ENCODE assay signal across 18 cellular contexts in the genomic region with DNA sequence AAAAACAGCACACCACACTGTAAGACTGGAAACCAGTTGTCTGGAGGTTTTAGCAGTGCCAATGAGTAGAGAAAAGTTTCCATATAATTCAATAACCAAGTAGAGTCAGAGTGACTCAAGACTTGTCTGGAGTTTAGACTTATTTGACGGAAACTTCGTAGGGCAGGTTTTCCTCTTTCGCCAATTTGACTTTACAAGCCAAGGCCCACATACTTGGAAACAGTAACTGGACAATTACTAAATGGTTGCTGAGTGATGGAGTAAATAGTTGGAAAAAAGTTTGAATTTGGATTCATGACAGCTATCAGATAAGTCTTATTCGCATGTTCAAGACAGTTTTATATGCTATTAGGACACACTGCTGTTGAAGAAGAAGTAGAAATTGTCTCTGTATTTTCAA. TPM values are rescaled to one million over a fixed set of nuclear protein-coding genes. Genes with fewer than 3 reads are reported as not detected.
DNase-seq lines count a peak whose midpoint lies in the region; ATAC-seq and TF ChIP-seq lines count a peak whose summit lies in the region.
"Had no signal": no experiment of that assay in that cellular context is flagged by ENCODE, and none has a peak within 500 bp of the region (broad histone marks: within the 10 kb centered on the region; RNA-seq: fewer than 3 reads in every experiment).

No MANE protein-coding gene starts in this region.

- DNase-seq in AG10803 (ENCODE audit: low read depth) (peak; percentile 73), M059J (ENCODE audit: low read depth) (peak; percentile 68), fibroblast of mammary gland (ENCODE audit: low read depth) (peak; percentile 40), stromal cell of bone marrow (ENCODE audit: low read depth) (peak; percentile 68), natural killer cell (no peak), SW480 (ENCODE audit: low spot score) (no peak)
- DNase-seq: AML-193, H9, MM.1S, NCI-H1092, NCI-H1436 treated with DMSO at 0.1 percent for 48 hours, NCI-H2029, NCI-H526, PC-9 had no signal

- no peaks in the 10 kb centered on the region for H3K4me1 Mint-ChIP-seq in natural killer cell
- H3K4me1 Mint-ChIP-seq: H9 had no signal

- intact Hi-C loops in natural killer cell (cut with micrococcal nuclease), result no loop called here

- no peak overlapping the region for H3K27ac Mint-ChIP-seq in natural killer cell
- H3K27ac Mint-ChIP-seq: H9 had no signal

- TF ChIP-seq CTCF in AG10803 (conservative IDR thresholded peaks at IDR 0.05; ENCODE audit: low read length) (no peak), fibroblast of mammary gland (conservative IDR thresholded peaks at IDR 0.05; ENCODE audit: control insufficient read depth, insufficient read depth, low read depth, low read length) (no peak), natural killer cell (IDR thresholded peaks at IDR 0.05) (no peak)

- no peaks in the 10 kb centered on the region for H3K36me3 Mint-ChIP-seq in natural killer cell

- H3K4me3 Mint-ChIP-seq in natural killer cell, result no peak overlapping the region
- H3K4me3 Mint-ChIP-seq: H9 had no signal

- H3K9me3 Mint-ChIP-seq in natural killer cell, result no peaks in the 10 kb centered on the region
- H3K9me3 Mint-ChIP-seq: H9 had no signal

- H3K4me3 ChIP-seq in AG10803 (ENCODE audit: low read length) (no peak overlapping the region), fibroblast of mammary gland (ENCODE audit: control insufficient read depth, low read depth, low read length) (no peak overlapping the region)
- H3K4me3 ChIP-seq: PC-9, SJSA1 had no signal

- ATAC-seq in natural killer cell (no peak), HG03108 (IDR thresholded peaks at IDR 0.05; ENCODE audit: unreplicated experiment) (no peak)

- H3K27me3 Mint-ChIP-seq in natural killer cell (ENCODE audit: low read depth in 2 of 2), result peaks cover 14% of the 10 kb centered on the region in 2 donors

RNA-seq across cellular contexts. Expression of gene CTAGE9, which starts 48.1 kb away (rescaled TPM):
- 0.27 TPM in 1 of 2 replicates, not detected in the other for total RNA-seq in M059J (2014; rRNA removed; shearing (Covaris generic))
- total RNA-seq in natural killer cell, result under 1 TPM in 1 of 3 donors, not detected in 2; 0.21 TPM
- total RNA-seq: A673, H9, HT1080, PC-9 had no signal

RNA-seq across cellular contexts. Expression of gene ENPP1, which starts 48.9 kb away (rescaled TPM):
- total RNA-seq in M059J (2014; rRNA removed; shearing (Covaris generic)), result 31.3 and 40.5 TPM in 2 replicates
- total RNA-seq in natural killer cell, result under 1 TPM; 0.45 to 0.85 (median 0.83) TPM

RNA-seq across cellular contexts. Expression of gene OR2A4, which starts 57.7 kb away (rescaled TPM):
- 0.59 TPM in 1 of 2 replicates, not detected in the other for total RNA-seq in M059J (2014; rRNA removed; shearing (Covaris generic))
- total RNA-seq in natural killer cell, result under 1 TPM in 1 of 3 donors, not detected in 2; 0.33 TPM
- total RNA-seq: A673, H9, HT1080, PC-9, SJSA1 had no signal

Comparison
In these comparisons a context has a peak if more than half of its experiments do, and no peak if none do; other contexts are left out.
1. DNase-seq: peak in AG10803 (single experiment), M059J (single experiment), fibroblast of mammary gland (single experiment) and stromal cell of bone marrow (single experiment); none in natural killer cell (single experiment) and SW480 (single experiment).
2. RNA of gene ENPP1, which starts 48.9 kb away (total RNA-seq): 31.3 to 40.5 TPM in M059J; 0.45 to 0.85 TPM in natural killer cell; every median in the first group is over 10 times any median in the second.